ENCODE assay signal across 8 cellular contexts in genomic region chr6:52317841-52318581, GRCh38. TPM values are rescaled to one million over a fixed set of nuclear protein-coding genes. Genes with fewer than 3 reads are reported as not detected.
DNase-seq lines count a peak whose midpoint lies in the region; ATAC-seq and FAIRE-seq lines count a peak whose summit lies in the region.

No MANE protein-coding gene starts in this region.

- no peak for FAIRE-seq in small intestine (lab: Jason Lieb, UNC)

- no peaks in the 10 kb centered on the region for H3K27me3 Mint-ChIP-seq in T-helper 17 cell

- peak; percentile 69 for ATAC-seq in GM19324 (IDR thresholded peaks at IDR 0.05; ENCODE audit: low FRiP score, unreplicated experiment)
- ATAC-seq in HG03139 (IDR thresholded peaks at IDR 0.05; ENCODE audit: unreplicated experiment), result peak; percentile 96
- no peak for ATAC-seq in T-helper 17 cell

- peak overlapping the region; percentile 3 to 65 for H3K27ac ChIP-seq in small intestine (ENCODE audit: low read depth in 1 of 2, low read length in 1 of 2)

- H3K4me1 Mint-ChIP-seq in T-helper 17 cell, result peaks cover 12% of the 10 kb centered on the region

- H3K27ac Mint-ChIP-seq in T-helper 17 cell, result peak overlapping the region; percentile 6

- no peaks in the 10 kb centered on the region for H3K36me3 Mint-ChIP-seq in T-helper 17 cell (ENCODE audit: low read depth)

- no peaks in the 10 kb centered on the region for H3K9me3 ChIP-seq in T-helper 17 cell (ENCODE audit: control insufficient read depth, low read length, poor library complexity, severe bottlenecking)
- no peaks in the 10 kb centered on the region for H3K9me3 ChIP-seq in small intestine (ENCODE audit: control insufficient read depth, low read depth)

- H3K4me1 ChIP-seq in small intestine (ENCODE audit: control insufficient read depth in 2 of 2, insufficient read depth in 1 of 2, low read depth in 1 of 2, low read length in 1 of 2), result peaks cover 0 to 1% of the 10 kb centered on the region in 2 donors

- no peak overlapping the region for H3K4me3 Mint-ChIP-seq in T-helper 17 cell

- H3K4me3 ChIP-seq in small intestine (ENCODE audit: low read depth in 1 of 2, low read length in 2 of 2), result no peak overlapping the region

- WGBS in small intestine, 3 donors, result 12 to 46% (median 21%) methylated on average over 4 of the region's 4 CpGs

- no peaks in the 10 kb centered on the region for H3K27me3 ChIP-seq in small intestine (ENCODE audit: control insufficient read depth in 2 of 2, insufficient read depth in 2 of 2, low read length in 2 of 2)

- peak; percentile 81 for DNase-seq in AG08395 (ENCODE audit: low spot score)
- DNase-seq in T-helper 17 cell, result no peak
- DNase-seq in small intestine, result peak; percentile 84
- no peak for DNase-seq in UCSD-AML1 (lab: John Stamatoyannopoulos, UW; ENCODE audit: unreplicated experiment)
- DNase-seq in NCI-H446 treated with DMSO at 0.1 percent for 48 hours (lab: John Stamatoyannopoulos, UW), result no peak
- no peak for DNase-seq in HT-29 (ENCODE audit: low spot score)

- no peaks in the 10 kb centered on the region for H3K36me3 ChIP-seq in small intestine (ENCODE audit: control insufficient read depth in 2 of 2, insufficient read depth in 2 of 2, low read length in 2 of 2)

RNA-seq across cellular contexts. Expression of gene MCM3, which starts 33.5 kb away (rescaled TPM):
- total RNA-seq in T-helper 17 cell, result 10 to 100 TPM; 20.3 to 24.3 TPM
- 10 to 100 TPM in 2 of 3 donors, 1 to 10 TPM in 1; 9.4 to 46.8 (median 11.1) TPM for polyA plus RNA-seq in small intestine
- 163 and 170 TPM in 2 replicates for total RNA-seq in HT-29 (2014; rRNA removed; shearing (Covaris generic))

RNA-seq across cellular contexts. Expression of gene PAQR8, which starts 43.9 kb away (rescaled TPM):
- total RNA-seq in T-helper 17 cell, result 1 to 10 TPM; 3.6 to 7.7 TPM
- polyA plus RNA-seq in small intestine, result 10 to 100 TPM; 14.1 to 28.6 (median 28.6) TPM
- 0.89 and 1.3 TPM in 2 replicates for total RNA-seq in HT-29 (2014; rRNA removed; shearing (Covaris generic))

Comparison
In these comparisons a context has a peak if more than half of its experiments do, and no peak if none do; other contexts are left out.
1. DNase-seq: peak in AG08395 (single experiment) and small intestine (single experiment); none in T-helper 17 cell (0 of 3), UCSD-AML1 (single experiment), NCI-H446 treated with DMSO at 0.1 percent for 48 hours (single experiment) and HT-29 (single experiment).